ENCODE assay signal across 14 cellular contexts in the genomic region with DNA sequence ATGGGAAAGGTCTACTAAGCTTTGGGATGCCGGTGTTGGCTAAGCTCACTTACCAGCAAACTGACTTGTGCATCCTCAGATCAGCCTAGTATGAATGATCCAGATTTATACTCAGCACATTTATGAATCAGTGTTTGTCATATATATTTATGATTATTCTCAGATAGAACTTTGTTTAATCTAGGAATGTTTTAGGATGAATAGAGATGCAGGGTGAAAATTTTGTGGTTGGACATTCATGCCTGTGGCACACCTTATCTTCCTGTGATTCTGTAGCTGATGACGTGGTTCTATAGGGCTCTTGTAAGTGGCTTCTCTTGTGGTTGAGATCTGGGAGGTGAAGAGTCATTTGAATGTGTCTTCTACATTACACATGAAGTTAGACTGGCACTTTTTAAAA. TPM values are rescaled to one million over a fixed set of nuclear protein-coding genes. Genes with fewer than 3 reads are reported as not detected.
DNase-seq lines count a peak whose midpoint lies in the region; ATAC-seq, FAIRE-seq and TF ChIP-seq lines count a peak whose summit lies in the region.
"Had no signal": no experiment of that assay in that cellular context is flagged by ENCODE, and none has a peak within 500 bp of the region (broad histone marks: within the 10 kb centered on the region; RNA-seq: fewer than 3 reads in every experiment).

No MANE protein-coding gene starts in this region.

- no peaks in the 10 kb centered on the region for H3K27me3 ChIP-seq in astrocyte (ENCODE audit: insufficient read depth, low read length)

- peak overlapping the region; percentile 38 for H3K9ac ChIP-seq in astrocyte (ENCODE audit: low read length)

- H3K9me3 ChIP-seq in astrocyte (ENCODE audit: insufficient read depth, low read depth, low read length) = no peaks in the 10 kb centered on the region

- peak overlapping the region; percentile 73 for H3K27ac ChIP-seq in astrocyte (ENCODE audit: low read depth, low read length)

- peaks cover 2% of the 10 kb centered on the region for H3K27me3 Mint-ChIP-seq in activated CD4-positive, alpha-beta T cell treated with anti-CD3 and anti-CD28 coated beads, Interleukin-2, amount 10 ng/mL, durations not matched to agents 24 days and 14 days
- H3K27me3 Mint-ChIP-seq in astrocyte (ENCODE audit: low read depth, unreplicated experiment) = no peaks in the 10 kb centered on the region

- peak overlapping the region; percentile 43 for H3K4me2 ChIP-seq in astrocyte (ENCODE audit: low read length)

- peaks cover 24% of the 10 kb centered on the region for H3K4me1 ChIP-seq in astrocyte (ENCODE audit: insufficient read depth, low read length)

- peaks cover 5% of the 10 kb centered on the region for H3K79me2 ChIP-seq in astrocyte (ENCODE audit: insufficient read depth, low read length)

- no peak overlapping the region for H3K4me3 Mint-ChIP-seq in activated CD4-positive, alpha-beta T cell treated with anti-CD3 and anti-CD28 coated beads, Interleukin-2, amount 10 ng/mL, durations not matched to agents 24 days and 14 days
- no peak overlapping the region for H3K4me3 Mint-ChIP-seq in astrocyte (ENCODE audit: unreplicated experiment)

- H3K4me3 ChIP-seq in astrocyte (ENCODE audit: insufficient read depth, low read depth, low read length) = no peak overlapping the region

- H3K4me1 Mint-ChIP-seq in activated CD4-positive, alpha-beta T cell treated with anti-CD3 and anti-CD28 coated beads, Interleukin-2, amount 10 ng/mL, durations not matched to agents 24 days and 14 days = peaks cover 3% of the 10 kb centered on the region
- peaks cover 19% of the 10 kb centered on the region for H3K4me1 Mint-ChIP-seq in astrocyte (ENCODE audit: low read depth, unreplicated experiment)

- H3K36me3 ChIP-seq in astrocyte (ENCODE audit: insufficient read depth, low read length) = no peaks in the 10 kb centered on the region

- no peaks in the 10 kb centered on the region for H3K9me3 Mint-ChIP-seq in activated CD4-positive, alpha-beta T cell treated with anti-CD3 and anti-CD28 coated beads, Interleukin-2, amount 10 ng/mL, durations not matched to agents 24 days and 14 days
- H3K9me3 Mint-ChIP-seq in astrocyte (ENCODE audit: unreplicated experiment) = peaks cover 2% of the 10 kb centered on the region

- no peak overlapping the region for H2AFZ ChIP-seq in astrocyte (ENCODE audit: low read depth, low read length)

- TF ChIP-seq CTCF in astrocyte (IDR thresholded peaks at IDR 0.05; ENCODE audit: insufficient read depth, low read depth, low read length) = no peak

- no peaks in the 10 kb centered on the region for H3K36me3 Mint-ChIP-seq in activated CD4-positive, alpha-beta T cell treated with anti-CD3 and anti-CD28 coated beads, Interleukin-2, amount 10 ng/mL, durations not matched to agents 24 days and 14 days (ENCODE audit: low read depth)
- H3K36me3 Mint-ChIP-seq in astrocyte (ENCODE audit: low read depth, unreplicated experiment) = no peaks in the 10 kb centered on the region

- no peak overlapping the region for H3K27ac Mint-ChIP-seq in activated CD4-positive, alpha-beta T cell treated with anti-CD3 and anti-CD28 coated beads, Interleukin-2, amount 10 ng/mL, durations not matched to agents 24 days and 14 days
- peak overlapping the region; percentile 0 for H3K27ac Mint-ChIP-seq in astrocyte (ENCODE audit: unreplicated experiment)

- FAIRE-seq in astrocyte (lab: Jason Lieb, UNC) = peak; percentile 74

- H4K20me1 ChIP-seq in astrocyte (ENCODE audit: insufficient read depth, low read length) = peaks cover 10% of the 10 kb centered on the region

- peak; percentile 25 for DNase-seq in activated CD4-positive, alpha-beta T cell treated with anti-CD3 and anti-CD28 coated beads, Interleukin-2, amount 10 ng/mL, durations not matched to agents 24 days and 14 days
- no peak for DNase-seq in activated CD4-positive, alpha-beta T cell treated with anti-CD3 and anti-CD28 coated beads, Interleukin-2, amount 50 U/mL, for 4 hours
- peak; percentile 98 for DNase-seq in astrocyte (ENCODE audit: low read depth)
- DNase-seq in non-pigmented ciliary epithelial cell (ENCODE audit: low read depth) = peak; percentile 82
- DNase-seq: 8988T; effector memory CD4-positive, alpha-beta T cell; midbrain; NCI-H187; posterior cingulate gyrus; stimulated activated CD4-positive, alpha-beta T cell treated with anti-CD3 and anti-CD28 coated beads, Interleukin-4, amount 100 ng/mL, for 4 hours had no signal

- intact Hi-C loops in activated CD4-positive, alpha-beta T cell treated with anti-CD3 and anti-CD28 coated beads, Interleukin-2, amount 10 ng/mL, durations not matched to agents 24 days and 14 days (cut with micrococcal nuclease) = no loop called here

- ATAC-seq in HG03469 (IDR thresholded peaks at IDR 0.05; ENCODE audit: unreplicated experiment) (peak; percentile 54), GM18861 (IDR thresholded peaks at IDR 0.05; ENCODE audit: unreplicated experiment) (no peak), HG03108 (IDR thresholded peaks at IDR 0.05; ENCODE audit: unreplicated experiment) (no peak), HG03457 (IDR thresholded peaks at IDR 0.05; ENCODE audit: unreplicated experiment) (no peak)

RNA-seq across cellular contexts. Expression of gene CDIN1, which starts 11.4 kb away (rescaled TPM):
- total RNA-seq in activated CD4-positive, alpha-beta T cell treated with anti-CD3 and anti-CD28 coated beads, Interleukin-2, amount 10 ng/mL, durations not matched to agents 24 days and 14 days = 12.7 and 14.9 TPM in 2 replicates
- total RNA-seq in astrocyte = 18.3 and 19.1 TPM in 2 replicates

Comparison
In these comparisons a context has a peak if more than half of its experiments do, and no peak if none do; other contexts are left out.
1. DNase-seq: peak in activated CD4-positive, alpha-beta T cell treated with anti-CD3 and anti-CD28 coated beads, Interleukin-2, amount 10 ng/mL, durations not matched to agents 24 days and 14 days (single experiment), astrocyte (single experiment) and non-pigmented ciliary epithelial cell (single experiment); none in activated CD4-positive, alpha-beta T cell treated with anti-CD3 and anti-CD28 coated beads, Interleukin-2, amount 50 U/mL, for 4 hours (0 of 2).